In the genomic region with DNA sequence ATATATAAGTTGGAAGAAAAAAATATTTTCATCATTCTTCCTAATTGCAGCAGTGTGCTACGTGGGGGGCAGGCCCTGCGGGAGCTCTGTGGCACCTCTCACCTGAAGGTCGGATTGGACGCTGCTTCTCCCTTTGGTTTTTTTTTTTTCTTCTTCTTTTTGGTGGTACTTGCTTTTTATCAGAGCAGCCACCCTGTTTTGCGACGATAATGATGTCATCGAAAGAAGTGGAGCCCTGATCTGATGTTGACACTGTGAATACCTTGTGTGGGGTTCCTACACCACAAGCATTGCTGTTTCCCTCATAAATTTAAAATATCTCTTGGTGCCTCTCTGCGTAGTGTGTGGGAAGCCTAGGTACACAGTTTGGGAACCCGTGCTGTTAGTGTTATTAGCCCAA, we compare ENCODE assay signal across 1 cellular context.
TF ChIP-seq lines count a peak whose summit lies in the region.

No MANE protein-coding gene starts in this region.

TF ChIP-seq in K562, 482 proteins besides CTCF, POLR2A, EP300 and RAD21 (continues in another document):
- no peak for TF ChIP-seq HDAC8 (tag; IDR thresholded peaks at IDR 0.05)
- TF ChIP-seq, protein P1, sequence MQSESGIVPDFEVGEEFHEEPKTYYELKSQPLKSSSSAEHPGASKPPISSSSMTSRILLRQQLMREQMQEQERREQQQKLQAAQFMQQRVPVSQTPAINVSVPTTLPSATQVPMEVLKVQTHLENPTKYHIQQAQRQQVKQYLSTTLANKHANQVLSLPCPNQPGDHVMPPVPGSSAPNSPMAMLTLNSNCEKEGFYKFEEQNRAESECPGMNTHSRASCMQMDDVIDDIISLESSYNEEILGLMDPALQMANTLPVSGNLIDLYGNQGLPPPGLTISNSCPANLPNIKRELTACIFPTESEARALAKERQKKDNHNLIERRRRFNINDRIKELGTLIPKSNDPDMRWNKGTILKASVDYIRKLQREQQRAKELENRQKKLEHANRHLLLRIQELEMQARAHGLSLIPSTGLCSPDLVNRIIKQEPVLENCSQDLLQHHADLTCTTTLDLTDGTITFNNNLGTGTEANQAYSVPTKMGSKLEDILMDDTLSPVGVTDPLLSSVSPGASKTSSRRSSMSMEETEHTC (IDR thresholded peaks at IDR 0.05): no peak
- TF ChIP-seq SNRNP70 (optimal IDR thresholded peaks at IDR 0.05; ENCODE audit: low read depth, low read length): no peak
- no peak for TF ChIP-seq MAZ (CRISPR knock-in tag; conservative IDR thresholded peaks at IDR 0.05 in 1 of 2, IDR thresholded peaks at IDR 0.05 in 1 of 2)
- no peak for TF ChIP-seq RHOXF2B (CRISPR knock-in tag; conservative IDR thresholded peaks at IDR 0.05)
- TF ChIP-seq L3MBTL2 (IDR thresholded peaks at IDR 0.05): 0 out of 2 replicates have a peak, but pooled peaks have one; percentile 19
- TF ChIP-seq ZFX (CRISPR knock-in tag; IDR thresholded peaks at IDR 0.05): 0 out of 2 replicates have a peak, but pooled peaks have one; percentile 22
- TF ChIP-seq ELK1 (CRISPR knock-in tag; IDR thresholded peaks at IDR 0.05): no peak
- TF ChIP-seq TRIM24 (IDR thresholded peaks at IDR 0.05): peak in 1 of 2 experiments; percentile 66; a peak in 2 of 4 replicates
- peak; percentile 83 for TF ChIP-seq TEAD4 (IDR thresholded peaks at IDR 0.05; ENCODE audit: low read length)
- no peak for TF ChIP-seq TEAD4 (CRISPR knock-in tag; IDR thresholded peaks at IDR 0.05; ENCODE audit: borderline replicate concordance)
- TF ChIP-seq SMAD1 (IDR thresholded peaks at IDR 0.05; ENCODE audit: low read depth, low read length, partially characterized antibody): no peak
- TF ChIP-seq DEAF1 (CRISPR knock-in tag; IDR thresholded peaks at IDR 0.05): no peak
- peak; percentile 91 to 93 for TF ChIP-seq FOXK2 (conservative IDR thresholded peaks at IDR 0.05 in 1 of 2, IDR thresholded peaks at IDR 0.05 in 1 of 2; ENCODE audit: low read depth in 2 of 2)
- TF ChIP-seq ZZZ3 (IDR thresholded peaks at IDR 0.05): no peak
- no peak for TF ChIP-seq ZNF354B (CRISPR knock-in tag; IDR thresholded peaks at IDR 0.05)
- no peak for TF ChIP-seq ZNF12 (CRISPR knock-in tag; IDR thresholded peaks at IDR 0.05)
- no peak for TF ChIP-seq RUNX1 (IDR thresholded peaks at IDR 0.05; ENCODE audit: low read depth)
- TF ChIP-seq ZNF184 (CRISPR knock-in tag; IDR thresholded peaks at IDR 0.05): no peak
- no peak for TF ChIP-seq ZBTB34 (CRISPR knock-in tag; IDR thresholded peaks at IDR 0.05)
- TF ChIP-seq BRF1 (IDR thresholded peaks at IDR 0.05; ENCODE audit: borderline replicate concordance, extremely low read depth, insufficient read length): no peak
- TF ChIP-seq RCOR1 (IDR thresholded peaks at IDR 0.05; ENCODE audit: borderline replicate concordance in 1 of 2, low read depth in 2 of 2, low read length in 2 of 2): peak in 1 of 2 experiments; percentile 89; a peak in 2 of 4 replicates
- no peak for TF ChIP-seq DMBX1 (CRISPR knock-in tag; IDR thresholded peaks at IDR 0.05; ENCODE audit: borderline replicate concordance)
- no peak for TF ChIP-seq POLR3G (IDR thresholded peaks at IDR 0.05; ENCODE audit: extremely low read depth, insufficient read length, insufficient replicate concordance)
- no peak for TF ChIP-seq ZNF408 (CRISPR knock-in tag; IDR thresholded peaks at IDR 0.05; ENCODE audit: low read depth)
- no peak for TF ChIP-seq RBM25 (IDR thresholded peaks at IDR 0.05; ENCODE audit: low read depth, low read length, severe bottlenecking)
- no peak for TF ChIP-seq EZH2 (IDR thresholded peaks at IDR 0.05; ENCODE audit: borderline replicate concordance, low read depth, low read length)
- TF ChIP-seq, protein P2, sequence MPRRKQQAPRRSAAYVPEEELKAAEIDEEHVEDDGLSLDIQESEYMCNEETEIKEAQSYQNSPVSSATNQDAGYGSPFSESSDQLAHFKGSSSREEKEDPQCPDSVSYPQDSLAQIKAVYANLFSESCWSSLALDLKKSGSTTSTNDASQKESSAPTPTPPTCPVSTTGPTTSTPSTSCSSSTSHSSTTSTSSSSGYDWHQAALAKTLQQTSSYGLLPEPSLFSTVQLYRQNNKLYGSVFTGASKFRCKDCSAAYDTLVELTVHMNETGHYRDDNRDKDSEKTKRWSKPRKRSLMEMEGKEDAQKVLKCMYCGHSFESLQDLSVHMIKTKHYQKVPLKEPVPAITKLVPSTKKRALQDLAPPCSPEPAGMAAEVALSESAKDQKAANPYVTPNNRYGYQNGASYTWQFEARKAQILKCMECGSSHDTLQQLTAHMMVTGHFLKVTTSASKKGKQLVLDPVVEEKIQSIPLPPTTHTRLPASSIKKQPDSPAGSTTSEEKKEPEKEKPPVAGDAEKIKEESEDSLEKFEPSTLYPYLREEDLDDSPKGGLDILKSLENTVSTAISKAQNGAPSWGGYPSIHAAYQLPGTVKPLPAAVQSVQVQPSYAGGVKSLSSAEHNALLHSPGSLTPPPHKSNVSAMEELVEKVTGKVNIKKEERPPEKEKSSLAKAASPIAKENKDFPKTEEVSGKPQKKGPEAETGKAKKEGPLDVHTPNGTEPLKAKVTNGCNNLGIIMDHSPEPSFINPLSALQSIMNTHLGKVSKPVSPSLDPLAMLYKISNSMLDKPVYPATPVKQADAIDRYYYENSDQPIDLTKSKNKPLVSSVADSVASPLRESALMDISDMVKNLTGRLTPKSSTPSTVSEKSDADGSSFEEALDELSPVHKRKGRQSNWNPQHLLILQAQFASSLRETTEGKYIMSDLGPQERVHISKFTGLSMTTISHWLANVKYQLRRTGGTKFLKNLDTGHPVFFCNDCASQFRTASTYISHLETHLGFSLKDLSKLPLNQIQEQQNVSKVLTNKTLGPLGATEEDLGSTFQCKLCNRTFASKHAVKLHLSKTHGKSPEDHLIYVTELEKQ (CRISPR knock-in tag; IDR thresholded peaks at IDR 0.05): no peak
- no peak; the same call in 1 of the 2 replicates for TF ChIP-seq MYNN (IDR thresholded peaks at IDR 0.05)
- no peak for TF ChIP-seq MYNN (CRISPR knock-in tag; IDR thresholded peaks at IDR 0.05)
- no peak for TF ChIP-seq ZNF780A (CRISPR knock-in tag; IDR thresholded peaks at IDR 0.05)
- no peak for TF ChIP-seq RAD51 (IDR thresholded peaks at IDR 0.05; ENCODE audit: borderline replicate concordance, low read depth)
- peak in 1 of 2 experiments; percentile 13; a peak in 1 of 3 replicates for TF ChIP-seq CBX3 (IDR thresholded peaks at IDR 0.05; ENCODE audit: borderline replicate concordance in 1 of 2, low read length in 2 of 2)
- peak; percentile 84 for TF ChIP-seq NCOA1 (IDR thresholded peaks at IDR 0.05; ENCODE audit: low read depth)
- no peak for TF ChIP-seq PHB (CRISPR knock-in tag; IDR thresholded peaks at IDR 0.05)
- no peak for TF ChIP-seq ZNF165 (CRISPR knock-in tag; IDR thresholded peaks at IDR 0.05; ENCODE audit: borderline replicate concordance)
- no peak for TF ChIP-seq ZNF668 (CRISPR knock-in tag; IDR thresholded peaks at IDR 0.05)
- no peak for TF ChIP-seq ZC3H4 (CRISPR knock-in tag; IDR thresholded peaks at IDR 0.05; ENCODE audit: borderline replicate concordance)
- TF ChIP-seq DNMT1 (IDR thresholded peaks at IDR 0.05): no peak
- TF ChIP-seq E2F3 (CRISPR knock-in tag; IDR thresholded peaks at IDR 0.05): no peak
- no peak for TF ChIP-seq KAT7 (CRISPR knock-in tag; IDR thresholded peaks at IDR 0.05; ENCODE audit: borderline replicate concordance)
- TF ChIP-seq MYC (IDR thresholded peaks at IDR 0.05; ENCODE audit: low read depth, low read length): peak; percentile 56; the same call in 1 of the 2 replicates
- no peak for TF ChIP-seq MYC (CRISPR knock-in tag; IDR thresholded peaks at IDR 0.05; ENCODE audit: borderline replicate concordance, low read depth)
- no peak for TF ChIP-seq SRSF3 (IDR thresholded peaks at IDR 0.05; ENCODE audit: insufficient read depth, low read length)
- no peak for TF ChIP-seq THRA (IDR thresholded peaks at IDR 0.05)
- peak; percentile 2; the same call in 1 of the 2 replicates for TF ChIP-seq KLF16 (IDR thresholded peaks at IDR 0.05)
- peak; percentile 66 for TF ChIP-seq MTA2 (IDR thresholded peaks at IDR 0.05; ENCODE audit: low read depth)
- TF ChIP-seq FIP1L1 (IDR thresholded peaks at IDR 0.05; ENCODE audit: low read depth, low read length, poor library complexity, severe bottlenecking): no peak
- no peak for TF ChIP-seq ZNF77 (CRISPR knock-in tag; IDR thresholded peaks at IDR 0.05)
- TF ChIP-seq KDM1A (IDR thresholded peaks at IDR 0.05): peak in 1 of 2 experiments; percentile 7; a peak in 1 of 4 replicates
- no peak for TF ChIP-seq ZNF324 (CRISPR knock-in tag; IDR thresholded peaks at IDR 0.05)
- no peak for TF ChIP-seq CSDE1 (IDR thresholded peaks at IDR 0.05)
- no peak for TF ChIP-seq PTRF (tag; IDR thresholded peaks at IDR 0.05)
- no peak for TF ChIP-seq PHTF2 (CRISPR knock-in tag; IDR thresholded peaks at IDR 0.05)
- TF ChIP-seq, protein P3, sequence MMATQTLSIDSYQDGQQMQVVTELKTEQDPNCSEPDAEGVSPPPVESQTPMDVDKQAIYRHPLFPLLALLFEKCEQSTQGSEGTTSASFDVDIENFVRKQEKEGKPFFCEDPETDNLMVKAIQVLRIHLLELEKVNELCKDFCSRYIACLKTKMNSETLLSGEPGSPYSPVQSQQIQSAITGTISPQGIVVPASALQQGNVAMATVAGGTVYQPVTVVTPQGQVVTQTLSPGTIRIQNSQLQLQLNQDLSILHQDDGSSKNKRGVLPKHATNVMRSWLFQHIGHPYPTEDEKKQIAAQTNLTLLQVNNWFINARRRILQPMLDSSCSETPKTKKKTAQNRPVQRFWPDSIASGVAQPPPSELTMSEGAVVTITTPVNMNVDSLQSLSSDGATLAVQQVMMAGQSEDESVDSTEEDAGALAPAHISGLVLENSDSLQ (IDR thresholded peaks at IDR 0.05): peak; percentile 73
- no peak for TF ChIP-seq ZNF174 (CRISPR knock-in tag; IDR thresholded peaks at IDR 0.05)
- TF ChIP-seq FOXJ2 (tag; IDR thresholded peaks at IDR 0.05): no peak
- peak; percentile 52; the same call in 1 of the 2 replicates for TF ChIP-seq POLR2AphosphoS5 (IDR thresholded peaks at IDR 0.05; ENCODE audit: control insufficient read depth, insufficient read depth, low read depth, low read length)
- TF ChIP-seq, protein P4, sequence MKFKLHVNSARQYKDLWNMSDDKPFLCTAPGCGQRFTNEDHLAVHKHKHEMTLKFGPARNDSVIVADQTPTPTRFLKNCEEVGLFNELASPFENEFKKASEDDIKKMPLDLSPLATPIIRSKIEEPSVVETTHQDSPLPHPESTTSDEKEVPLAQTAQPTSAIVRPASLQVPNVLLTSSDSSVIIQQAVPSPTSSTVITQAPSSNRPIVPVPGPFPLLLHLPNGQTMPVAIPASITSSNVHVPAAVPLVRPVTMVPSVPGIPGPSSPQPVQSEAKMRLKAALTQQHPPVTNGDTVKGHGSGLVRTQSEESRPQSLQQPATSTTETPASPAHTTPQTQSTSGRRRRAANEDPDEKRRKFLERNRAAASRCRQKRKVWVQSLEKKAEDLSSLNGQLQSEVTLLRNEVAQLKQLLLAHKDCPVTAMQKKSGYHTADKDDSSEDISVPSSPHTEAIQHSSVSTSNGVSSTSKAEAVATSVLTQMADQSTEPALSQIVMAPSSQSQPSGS (CRISPR knock-in tag; IDR thresholded peaks at IDR 0.05): no peak
- TF ChIP-seq ZNF695 (CRISPR knock-in tag; IDR thresholded peaks at IDR 0.05): no peak
- no peak for TF ChIP-seq ZNF282 (CRISPR knock-in tag; IDR thresholded peaks at IDR 0.05)
- TF ChIP-seq RBM17 (IDR thresholded peaks at IDR 0.05; ENCODE audit: borderline replicate concordance, low read depth, low read length): no peak
- no peak for TF ChIP-seq NFIC (IDR thresholded peaks at IDR 0.05)
- TF ChIP-seq FOXP1 (CRISPR knock-in tag; IDR thresholded peaks at IDR 0.05): no peak
